ENCODE assay signal across 10 cellular contexts in the genomic region with DNA sequence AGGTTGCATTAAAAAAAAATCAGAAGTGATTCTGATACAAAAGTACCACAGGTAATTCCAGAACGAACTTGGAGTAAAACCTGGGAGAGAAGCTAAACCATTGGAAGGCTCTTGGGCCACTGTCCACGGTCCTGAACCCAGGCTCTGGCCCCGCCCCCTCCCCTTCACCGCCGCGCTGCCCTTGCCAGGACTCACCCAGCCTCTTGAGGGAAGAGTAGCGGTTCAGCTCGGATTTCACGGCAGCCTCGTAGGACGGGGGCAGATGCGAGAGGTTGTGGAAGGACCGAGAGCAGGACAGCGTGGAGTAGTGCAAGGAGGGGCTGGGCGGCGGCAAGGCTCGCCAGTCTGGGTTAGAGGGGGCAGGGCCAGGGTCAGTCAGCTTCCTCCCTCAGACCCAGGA. TPM values are rescaled to one million over a fixed set of nuclear protein-coding genes. Genes with fewer than 3 reads are reported as not detected.
A peak's percentile ranks its signal among the peaks of the same experiment; 100 is the strongest.
DNase-seq lines count a peak whose midpoint lies in the region; ATAC-seq, FAIRE-seq and TF ChIP-seq lines count a peak whose summit lies in the region.
"Had no signal": no experiment of that assay in that cellular context is flagged by ENCODE, and none has a peak within 500 bp of the region (broad histone marks: within the 10 kb centered on the region; RNA-seq: fewer than 3 reads in every experiment).

No MANE protein-coding gene starts in this region.

- FAIRE-seq in pancreas (lab: Jason Lieb, UNC): no peak

- H3K27ac ChIP-seq in pancreas: no peak overlapping the region
- H3K27ac ChIP-seq in Peyer's patch: no peak overlapping the region
- H3K27ac ChIP-seq: BLaER1 treated with 17β-estradiol and CSF1 and Interleukin-3, amounts not matched to agents 10 nM and 100 nM had no signal

- H3K4me3 Mint-ChIP-seq in endothelial cell (ENCODE audit: unreplicated experiment): no peak overlapping the region
- no peak overlapping the region for H3K4me3 Mint-ChIP-seq in activated T-cell treated with anti-CD3 and anti-CD28 coated beads, Interleukin-2, amount 50 U/mL, for 4 hours

- H3K36me3 Mint-ChIP-seq in endothelial cell (ENCODE audit: low read depth, unreplicated experiment): peaks cover 14% of the 10 kb centered on the region
- no peaks in the 10 kb centered on the region for H3K36me3 Mint-ChIP-seq in activated T-cell treated with anti-CD3 and anti-CD28 coated beads, Interleukin-2, amount 50 U/mL, for 4 hours (ENCODE audit: insufficient read depth)

- H3K27me3 ChIP-seq in pancreas (peaks cover 0 to 17% (median 4%) of the 10 kb centered on the region in 4 donors), Peyer's patch (peaks cover 0 to 45% of the 10 kb centered on the region in 2 donors)

- H3K4me1 Mint-ChIP-seq in endothelial cell (ENCODE audit: unreplicated experiment): peaks cover 11% of the 10 kb centered on the region
- peaks cover 15% of the 10 kb centered on the region for H3K4me1 Mint-ChIP-seq in activated T-cell treated with anti-CD3 and anti-CD28 coated beads, Interleukin-2, amount 50 U/mL, for 4 hours (ENCODE audit: low read depth)

- H3K36me3 ChIP-seq in pancreas (no peaks in the 10 kb centered on the region), Peyer's patch (no peaks in the 10 kb centered on the region)
- H3K36me3 ChIP-seq: BLaER1 treated with 17β-estradiol and CSF1 and Interleukin-3, amounts not matched to agents 10 nM and 100 nM had no signal

- 5 to 6% methylated on average over 17 of the region's 17 CpGs for WGBS in pancreas, 2 donors

- H3K4me1 ChIP-seq in pancreas (no peaks in the 10 kb centered on the region), Peyer's patch (peaks cover 0 to 20% (median 9%) of the 10 kb centered on the region in 4 donors)

- H3K27ac Mint-ChIP-seq in endothelial cell (ENCODE audit: unreplicated experiment): no peak overlapping the region

- peaks cover 30% of the 10 kb centered on the region for H3K27me3 Mint-ChIP-seq in endothelial cell (ENCODE audit: unreplicated experiment)
- peaks cover 53% of the 10 kb centered on the region for H3K27me3 Mint-ChIP-seq in activated T-cell treated with anti-CD3 and anti-CD28 coated beads, Interleukin-2, amount 50 U/mL, for 4 hours (ENCODE audit: low read depth)

- no peak for TF ChIP-seq POLR2A in Peyer's patch (IDR thresholded peaks at IDR 0.05)

- intact Hi-C loops in pancreas (cut with DNase I): no loop called here

- no peaks in the 10 kb centered on the region for H3K9me3 Mint-ChIP-seq in endothelial cell (ENCODE audit: unreplicated experiment)
- no peaks in the 10 kb centered on the region for H3K9me3 Mint-ChIP-seq in activated T-cell treated with anti-CD3 and anti-CD28 coated beads, Interleukin-2, amount 50 U/mL, for 4 hours

- ATAC-seq in pancreas (peak; percentile 78 to 98 (median 87)), HG03196 (IDR thresholded peaks at IDR 0.05; ENCODE audit: unreplicated experiment) (no peak)
- ATAC-seq in activated T-cell treated with anti-CD3 and anti-CD28 coated beads, Interleukin-2, amount 50 U/mL, for 4 hours: no peak

- TF ChIP-seq CTCF in endothelial cell (IDR thresholded peaks at IDR 0.05; ENCODE audit: unreplicated experiment) (no peak), pancreas (IDR thresholded peaks at IDR 0.05) (no peak), Peyer's patch (IDR thresholded peaks at IDR 0.05) (no peak)

- peak; percentile 42 for DNase-seq in activated CD4-positive, alpha-beta T cell treated with anti-CD3 and anti-CD28 coated beads for 48 hours
- no peak for DNase-seq in activated CD4-positive, alpha-beta T cell treated with anti-CD3 and anti-CD28 coated beads for 1 hour
- peak; percentile 88 for DNase-seq in OCI-M1 (lab: John Stamatoyannopoulos, UW)
- peak; percentile 78 for DNase-seq in endothelial cell (ENCODE audit: low spot score)
- peak in 5 of 6 donors; percentile 31 to 79 (median 69) for DNase-seq in pancreas
- no peak for DNase-seq in activated T-cell treated with anti-CD3 and anti-CD28 coated beads, Interleukin-2, amount 50 U/mL, for 4 hours
- DNase-seq in Peyer's patch: no peak

- H3K9me3 ChIP-seq in pancreas (no peaks in the 10 kb centered on the region), Peyer's patch (no peaks in the 10 kb centered on the region)

- H3K4me3 ChIP-seq in pancreas (no peak overlapping the region), Peyer's patch (no peak overlapping the region)
- H3K4me3 ChIP-seq: BLaER1 treated with 17β-estradiol and CSF1 and Interleukin-3, amounts not matched to agents 10 nM and 100 nM had no signal

RNA-seq across cellular contexts. Expression of a gene that starts 5.7 kb away (rescaled TPM):
- total RNA-seq in endothelial cell (ENCODE audit: unreplicated experiment) (not detected), pancreas (under 1 TPM in 3 of 6 donors, not detected in 3; 0.05 to 0.16 (median 0.06) TPM), Peyer's patch (not detected)
- polyA plus RNA-seq in pancreas: under 1 TPM; 0.04 to 0.33 TPM
- total RNA-seq in activated T-cell treated with anti-CD3 and anti-CD28 coated beads, Interleukin-2, amount 50 U/mL, for 4 hours: not detected

RNA-seq across cellular contexts. Expression of a gene that starts 24.0 kb away (rescaled TPM):
- total RNA-seq in endothelial cell (ENCODE audit: unreplicated experiment) (20.2 TPM), pancreas (10 to 100 TPM; 13.0 to 23.9 (median 20.9) TPM), Peyer's patch (100 to 1,000 TPM in 1 of 4 donors, 10 to 100 TPM in 3; 28.1 to 102 (median 60.0) TPM)
- 10 to 100 TPM; 38.3 to 43.9 TPM for polyA plus RNA-seq in pancreas
- total RNA-seq in activated T-cell treated with anti-CD3 and anti-CD28 coated beads, Interleukin-2, amount 50 U/mL, for 4 hours: 10 to 100 TPM; 63.2 to 65.1 (median 64.5) TPM

RNA-seq across cellular contexts. Expression of a gene that starts 27.1 kb away (rescaled TPM):
- total RNA-seq in endothelial cell (ENCODE audit: unreplicated experiment) (not detected), pancreas (not detected), Peyer's patch (not detected)
- polyA plus RNA-seq in pancreas: not detected
- not detected for total RNA-seq in activated T-cell treated with anti-CD3 and anti-CD28 coated beads, Interleukin-2, amount 50 U/mL, for 4 hours
- total RNA-seq: epithelial cell of proximal tubule had no signal

RNA-seq across cellular contexts. Expression of a gene that starts 29.8 kb away (rescaled TPM):
- 56.2 TPM for total RNA-seq in endothelial cell (ENCODE audit: unreplicated experiment)
- total RNA-seq in pancreas: 1 to 10 TPM; 2.0 to 7.3 (median 5.1) TPM
- polyA plus RNA-seq in pancreas: 1 to 10 TPM; 3.6 to 5.0 TPM
- total RNA-seq in activated T-cell treated with anti-CD3 and anti-CD28 coated beads, Interleukin-2, amount 50 U/mL, for 4 hours: 100 to 1,000 TPM; 226 to 281 (median 237) TPM
- 1 to 10 TPM; 5.2 to 9.1 (median 7.6) TPM for total RNA-seq in Peyer's patch

RNA-seq across cellular contexts. Expression of a gene that starts 39.0 kb away (rescaled TPM):
- total RNA-seq in endothelial cell (ENCODE audit: unreplicated experiment) (8.7 TPM), pancreas (1 to 10 TPM; 3.4 to 6.2 (median 4.1) TPM), Peyer's patch (10 to 100 TPM; 10.1 to 47.0 (median 15.5) TPM)
- 1 to 10 TPM; 2.6 to 7.8 TPM for polyA plus RNA-seq in pancreas
- 10 to 100 TPM; 11.0 to 12.6 (median 12.1) TPM for total RNA-seq in activated T-cell treated with anti-CD3 and anti-CD28 coated beads, Interleukin-2, amount 50 U/mL, for 4 hours

Comparison
In these comparisons a context has a peak if more than half of its experiments do, and no peak if none do; other contexts are left out.
1. DNase-seq: peak in activated CD4-positive, alpha-beta T cell treated with anti-CD3 and anti-CD28 coated beads for 48 hours (single experiment), OCI-M1 (single experiment), endothelial cell (single experiment) and pancreas (5 of 6); none in activated CD4-positive, alpha-beta T cell treated with anti-CD3 and anti-CD28 coated beads for 1 hour (single experiment), activated T-cell treated with anti-CD3 and anti-CD28 coated beads, Interleukin-2, amount 50 U/mL, for 4 hours (single experiment) and Peyer's patch (0 of 3).
2. ATAC-seq: peak in pancreas (4 of 4); none in HG03196 (single experiment) and activated T-cell treated with anti-CD3 and anti-CD28 coated beads, Interleukin-2, amount 50 U/mL, for 4 hours (0 of 2).